Comparison of ENCODE assay signal across 1 cellular context in the genomic region with DNA sequence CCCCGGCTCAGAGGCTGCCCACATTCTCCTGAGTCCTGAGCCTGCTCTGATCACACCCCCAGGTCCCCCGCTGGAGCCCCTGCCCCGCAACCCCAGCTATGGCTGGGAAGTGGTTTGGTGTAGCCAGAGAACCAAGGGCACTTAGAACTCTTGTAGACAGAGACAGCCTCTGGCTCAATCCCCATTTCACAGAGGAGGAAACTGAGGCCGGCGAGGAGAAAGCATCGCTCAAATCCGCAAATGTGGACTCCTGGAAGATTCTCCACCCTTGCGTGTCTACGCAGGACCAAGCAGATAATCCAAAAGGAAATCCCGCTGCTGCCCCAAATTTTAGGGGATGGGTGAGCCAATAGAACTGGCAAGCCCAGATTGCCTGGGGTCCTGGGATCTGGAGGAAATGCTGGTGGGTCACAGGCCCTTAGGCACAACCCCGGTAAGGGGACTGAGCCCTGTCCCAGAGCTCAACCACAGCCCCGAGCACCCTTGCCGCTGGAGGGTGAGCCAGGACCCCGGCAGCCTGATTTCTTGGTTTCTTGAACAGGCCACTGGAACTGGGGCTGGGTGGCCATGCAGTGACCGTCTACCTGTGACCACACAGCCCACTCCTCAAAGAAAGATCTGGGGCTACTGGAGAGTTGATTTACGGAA.
TF ChIP-seq lines count a peak whose summit lies in the region.

No MANE protein-coding gene starts in this region.

TF ChIP-seq in H1, 55 proteins besides CTCF, POLR2A, EP300 and RAD21 (continued from another document):
- TF ChIP-seq GABPA (IDR thresholded peaks at IDR 0.05; ENCODE audit: borderline replicate concordance, insufficient read depth, low read length), result no peak
- TF ChIP-seq MAFK (IDR thresholded peaks at IDR 0.05; ENCODE audit: low read depth, low read length), result no peak
- TF ChIP-seq, protein P1, sequence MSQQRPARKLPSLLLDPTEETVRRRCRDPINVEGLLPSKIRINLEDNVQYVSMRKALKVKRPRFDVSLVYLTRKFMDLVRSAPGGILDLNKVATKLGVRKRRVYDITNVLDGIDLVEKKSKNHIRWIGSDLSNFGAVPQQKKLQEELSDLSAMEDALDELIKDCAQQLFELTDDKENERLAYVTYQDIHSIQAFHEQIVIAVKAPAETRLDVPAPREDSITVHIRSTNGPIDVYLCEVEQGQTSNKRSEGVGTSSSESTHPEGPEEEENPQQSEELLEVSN (IDR thresholded peaks at IDR 0.05), result no peak
